9 cellular contexts compared by ENCODE assay signal in genomic region chr5:671459-672328, GRCh38. TPM values are rescaled to one million over a fixed set of nuclear protein-coding genes. Genes with fewer than 3 reads are reported as not detected.
DNase-seq lines count a peak whose midpoint lies in the region; ATAC-seq and TF ChIP-seq lines count a peak whose summit lies in the region.
"Had no signal": no experiment of that assay in that cellular context is flagged by ENCODE, and none has a peak within 500 bp of the region (broad histone marks: within the 10 kb centered on the region; RNA-seq: fewer than 3 reads in every experiment).

No MANE protein-coding gene starts in this region.

- H3K4me1 Mint-ChIP-seq in CD4-positive, CD25-positive, alpha-beta regulatory T cell: peaks cover 0 to 16% (median 8%) of the 10 kb centered on the region in 4 donors
- H3K4me1 Mint-ChIP-seq in progenitor cell of endocrine pancreas (ENCODE audit: low read depth): peaks cover 7% of the 10 kb centered on the region

- peak; percentile 64 to 72 for ATAC-seq in CD4-positive, CD25-positive, alpha-beta regulatory T cell (ENCODE audit: low read depth in 2 of 2)
- ATAC-seq in GM21367 (IDR thresholded peaks at IDR 0.05; ENCODE audit: unreplicated experiment): peak; percentile 57

- H3K9me3 Mint-ChIP-seq in CD4-positive, CD25-positive, alpha-beta regulatory T cell: no peaks in the 10 kb centered on the region
- H3K9me3 Mint-ChIP-seq in progenitor cell of endocrine pancreas (ENCODE audit: low read depth): no peaks in the 10 kb centered on the region
- H3K9me3 Mint-ChIP-seq: T-helper 1 cell treated with Interleukin-12 subunit alpha and Interleukin-12 subunit beta and Interleukin-4 antibody, amounts not matched to agents 30 μg/mL and 1 μg/mL, for 36 hours had no signal

- no peak overlapping the region for H3K4me3 ChIP-seq in CD4-positive, CD25-positive, alpha-beta regulatory T cell (ENCODE audit: low read depth, low read length)
- no peak overlapping the region for H3K4me3 ChIP-seq in cardiac muscle cell
- H3K4me3 ChIP-seq in vagina: peak overlapping the region in 1 of 2 donors; percentile 28

- H3K27ac ChIP-seq in CD4-positive, CD25-positive, alpha-beta regulatory T cell (ENCODE audit: insufficient read depth, low read length, poor library complexity, severe bottlenecking): peak overlapping the region; percentile 78
- no peak overlapping the region for H3K27ac ChIP-seq in cardiac muscle cell
- H3K27ac ChIP-seq in vagina: no peak overlapping the region

- intact Hi-C loops in vagina (cut with DNase I): loop anchor here (5.0 kb wide), 2 partner anchors 111 to 231 kb away; partner anchors contain the start of gene ZDHHC11B

- H3K27me3 Mint-ChIP-seq in CD4-positive, CD25-positive, alpha-beta regulatory T cell: peaks cover 6% of the 10 kb centered on the region
- peaks cover 9% of the 10 kb centered on the region for H3K27me3 Mint-ChIP-seq in progenitor cell of endocrine pancreas

- peaks cover 8% of the 10 kb centered on the region for H3K36me3 Mint-ChIP-seq in CD4-positive, CD25-positive, alpha-beta regulatory T cell
- H3K36me3 Mint-ChIP-seq in progenitor cell of endocrine pancreas (ENCODE audit: insufficient read depth): peaks cover 5% of the 10 kb centered on the region

- no peaks in the 10 kb centered on the region for H3K36me3 ChIP-seq in CD4-positive, CD25-positive, alpha-beta regulatory T cell (ENCODE audit: control insufficient read depth, insufficient read depth, low read length)
- H3K36me3 ChIP-seq in cardiac muscle cell (no peaks in the 10 kb centered on the region), vagina (no peaks in the 10 kb centered on the region)

- no peak for TF ChIP-seq POLR2A in vagina (IDR thresholded peaks at IDR 0.05)

- no peak overlapping the region for H3K27ac Mint-ChIP-seq in CD4-positive, CD25-positive, alpha-beta regulatory T cell
- no peak overlapping the region for H3K27ac Mint-ChIP-seq in progenitor cell of endocrine pancreas
- H3K27ac Mint-ChIP-seq: T-helper 1 cell treated with Interleukin-12 subunit alpha and Interleukin-12 subunit beta and Interleukin-4 antibody, amounts not matched to agents 30 μg/mL and 1 μg/mL, for 36 hours had no signal

- peak; percentile 98 for TF ChIP-seq CTCF in cardiac muscle cell (IDR thresholded peaks at IDR 0.05; ENCODE audit: low read depth, low read length)
- TF ChIP-seq CTCF in progenitor cell of endocrine pancreas (IDR thresholded peaks at IDR 0.05; ENCODE audit: unreplicated experiment): peak; percentile 91
- peak; percentile 77 to 81 (median 78) for TF ChIP-seq CTCF in vagina (IDR thresholded peaks at IDR 0.05)

- DNase-seq in CD4-positive, CD25-positive, alpha-beta regulatory T cell: peak; percentile 54 to 69 (median 63)
- DNase-seq in LoVo (ENCODE audit: low spot score) (peak; percentile 70), SK-N-DZ (ENCODE audit: low spot score) (peak; percentile 81), cardiac muscle cell (ENCODE audit: low read depth in 1 of 2, low spot score in 1 of 2) (peak; percentile 64 to 76), progenitor cell of endocrine pancreas (ENCODE audit: low spot score, unreplicated experiment) (peak; percentile 65), vagina (ENCODE audit: extremely low spot score in 2 of 2) (no peak)
- peak; percentile 43 for DNase-seq in activated naive CD8-positive, alpha-beta T cell treated with anti-CD3 and anti-CD28 coated beads, Interleukin-2, amount 50 U/mL, for 16 hours (ENCODE audit: low read depth, low spot score)

- peaks cover 31% of the 10 kb centered on the region for H3K4me1 ChIP-seq in CD4-positive, CD25-positive, alpha-beta regulatory T cell (ENCODE audit: control insufficient read depth, insufficient read depth, low read length, poor library complexity, severe bottlenecking)
- H3K4me1 ChIP-seq in cardiac muscle cell (ENCODE audit: low read depth) (peaks cover 8% of the 10 kb centered on the region), vagina (peaks cover 39% of the 10 kb centered on the region)

- H3K9me3 ChIP-seq in CD4-positive, CD25-positive, alpha-beta regulatory T cell (ENCODE audit: control insufficient read depth in 2 of 2, low read length in 2 of 2): no peaks in the 10 kb centered on the region
- H3K9me3 ChIP-seq in cardiac muscle cell (ENCODE audit: low read depth): no peaks in the 10 kb centered on the region
- H3K9me3 ChIP-seq in vagina: no peaks in the 10 kb centered on the region

- no peak overlapping the region for H3K4me3 Mint-ChIP-seq in CD4-positive, CD25-positive, alpha-beta regulatory T cell
- H3K4me3 Mint-ChIP-seq in progenitor cell of endocrine pancreas (ENCODE audit: low read depth): no peak overlapping the region
- H3K4me3 Mint-ChIP-seq: T-helper 1 cell treated with Interleukin-12 subunit alpha and Interleukin-12 subunit beta and Interleukin-4 antibody, amounts not matched to agents 30 μg/mL and 1 μg/mL, for 36 hours had no signal

- no peaks in the 10 kb centered on the region for H3K27me3 ChIP-seq in CD4-positive, CD25-positive, alpha-beta regulatory T cell (ENCODE audit: control insufficient read depth, insufficient read depth, low read length)
- H3K27me3 ChIP-seq in cardiac muscle cell: no peaks in the 10 kb centered on the region
- H3K27me3 ChIP-seq in vagina: no peaks in the 10 kb centered on the region

RNA-seq across cellular contexts. Expression of gene TPPP, which starts 21.5 kb away (rescaled TPM):
- 12.4 TPM for total RNA-seq in CD4-positive, CD25-positive, alpha-beta regulatory T cell
- polyA plus RNA-seq in CD4-positive, CD25-positive, alpha-beta regulatory T cell: under 1 TPM; 0.03 to 0.75 (median 0.16) TPM
- polyA plus RNA-seq in SK-N-DZ (2014; cell fraction: cytosol; rRNA removed): 4.3 and 5.3 TPM in 2 replicates
- 3.0 and 5.6 TPM in 2 replicates for polyA plus RNA-seq in SK-N-DZ (2014; cell fraction: nucleus; rRNA removed)
- 7.3 and 7.7 TPM in 2 replicates for total RNA-seq in cardiac muscle cell
- polyA plus RNA-seq in cardiac muscle cell: 2.6 and 3.7 TPM in 2 replicates
- total RNA-seq in progenitor cell of endocrine pancreas: 2.6 and 2.9 TPM in 2 replicates
- total RNA-seq in vagina: 4.7 TPM

RNA-seq across cellular contexts. Expression of gene CEP72, which starts 59.6 kb away (rescaled TPM):
- total RNA-seq in CD4-positive, CD25-positive, alpha-beta regulatory T cell: 12.3 TPM
- 1 to 10 TPM; 3.2 to 5.2 (median 3.8) TPM for polyA plus RNA-seq in CD4-positive, CD25-positive, alpha-beta regulatory T cell
- polyA plus RNA-seq in SK-N-DZ (2014; cell fraction: cytosol; rRNA removed): 15.1 and 16.1 TPM in 2 replicates
- 18.2 and 23.8 TPM in 2 replicates for polyA plus RNA-seq in SK-N-DZ (2014; cell fraction: nucleus; rRNA removed)
- 3.5 and 8.5 TPM in 2 replicates for total RNA-seq in cardiac muscle cell
- 6.6 and 9.0 TPM in 2 replicates for polyA plus RNA-seq in cardiac muscle cell
- 24.8 and 26.9 TPM in 2 replicates for total RNA-seq in progenitor cell of endocrine pancreas
- 20.1 TPM for total RNA-seq in vagina

Comparison
In these comparisons a context has a peak if more than half of its experiments do, and no peak if none do; other contexts are left out.
1. DNase-seq: peak in CD4-positive, CD25-positive, alpha-beta regulatory T cell (3 of 3), LoVo (single experiment), SK-N-DZ (single experiment), activated naive CD8-positive, alpha-beta T cell treated with anti-CD3 and anti-CD28 coated beads, Interleukin-2, amount 50 U/mL, for 16 hours (single experiment), cardiac muscle cell (2 of 2) and progenitor cell of endocrine pancreas (single experiment); none in vagina (0 of 2).
2. Peak in every context shown above with its lines, with median percentiles within 50 percentile points of each other: CTCF ChIP-seq.